In genomic region chr21:29382029-29382654, GRCh38 we compare ENCODE assay signal across 12 cellular contexts.
DNase-seq lines count a peak whose midpoint lies in the region; ATAC-seq and TF ChIP-seq lines count a peak whose summit lies in the region.
"Had no signal": no experiment of that assay in that cellular context is flagged by ENCODE, and none has a peak within 500 bp of the region (broad histone marks: within the 10 kb centered on the region; RNA-seq: fewer than 3 reads in every experiment).

No MANE protein-coding gene starts in this region.

- H3K27ac ChIP-seq in IMR-90 (ENCODE audit: insufficient read depth, low read length) (peak overlapping the region; percentile 62; the same call in 1 of the 2 replicates), mesendoderm (ENCODE audit: low read depth, low read length) (no peak overlapping the region)

- H3K79me1 ChIP-seq in IMR-90 (ENCODE audit: low read depth in 1 of 2, low read length in 2 of 2) (peaks cover 5 to 15% of the 10 kb centered on the region in 2 experiments; a peak in 2 of 4 replicates), mesendoderm (ENCODE audit: low read length) (no peaks in the 10 kb centered on the region)

- peak overlapping the region; percentile 89 for H3K14ac ChIP-seq in IMR-90 (replicated peaks; ENCODE audit: low read depth, low read length)

- H2BK5ac ChIP-seq in IMR-90 (ENCODE audit: low read depth, low read length, poor library complexity, severe bottlenecking), result peak overlapping the region; percentile 96
- no peak overlapping the region for H2BK5ac ChIP-seq in mesendoderm (ENCODE audit: low read length)

- BruUV-seq in IMR-90 (replicated peaks; lab: Mats Ljungman, UMichigan), result no TSS peak

- no peak overlapping the region for H3K4me3 ChIP-seq in IMR-90 (ENCODE audit: insufficient read depth, low read depth, low read length)
- no peak overlapping the region for H3K4me3 ChIP-seq in choroid plexus epithelial cell (ENCODE audit: low read depth, low read length)
- no peak overlapping the region for H3K4me3 ChIP-seq in mesendoderm (ENCODE audit: low read length)

- H3K18ac ChIP-seq in IMR-90 (ENCODE audit: low read depth, low read length), result peak overlapping the region; percentile 96; the same call in 1 of the 2 replicates
- no peak overlapping the region for H3K18ac ChIP-seq in mesendoderm (ENCODE audit: low read length)

- DNase-seq in AG20443 (ENCODE audit: low spot score) (peak; percentile 38), IMR-90 (peak; percentile 75), choroid plexus epithelial cell (ENCODE audit: low read depth) (peak; percentile 80), mesendoderm (peak; percentile 62), superior temporal gyrus (ENCODE audit: extremely low spot score) (no peak), NCI-H1694 (lab: John Stamatoyannopoulos, UW) (no peak)
- DNase-seq: activated CD8-positive, alpha-beta T cell treated with anti-CD3 and anti-CD28 coated beads for 36 hours; CD4-positive, CD25-positive, alpha-beta regulatory T cell; effector memory CD8-positive, alpha-beta T cell; NCI-H524 treated with DMSO at 0.1 percent for 48 hours had no signal

- H3K4me1 ChIP-seq in IMR-90 (ENCODE audit: control insufficient read depth, insufficient read depth, low read length) (peaks cover 15% of the 10 kb centered on the region), mesendoderm (ENCODE audit: control insufficient read depth, low read depth, low read length) (no peaks in the 10 kb centered on the region)

- no peaks in the 10 kb centered on the region for H3K79me2 ChIP-seq in mesendoderm (ENCODE audit: control insufficient read depth, insufficient read depth, low read length)

- peak; percentile 92 for ATAC-seq in IMR-90 (ENCODE audit: low read depth)
- ATAC-seq in GM18517 (IDR thresholded peaks at IDR 0.05; ENCODE audit: unreplicated experiment), result no peak
- no peak for ATAC-seq in GM18519 (IDR thresholded peaks at IDR 0.05; ENCODE audit: low FRiP score, unreplicated experiment)
- ATAC-seq: activated CD8-positive, alpha-beta T cell treated with anti-CD3 and anti-CD28 coated beads for 36 hours; effector memory CD8-positive, alpha-beta T cell had no signal

- TF ChIP-seq CTCF in IMR-90 (conservative IDR thresholded peaks at IDR 0.05; ENCODE audit: low read depth, low read length), result no peak
- TF ChIP-seq CTCF in choroid plexus epithelial cell (conservative IDR thresholded peaks at IDR 0.05; ENCODE audit: low read depth, low read length), result no peak

- H3K56ac ChIP-seq in IMR-90 (ENCODE audit: extremely low read depth, insufficient read depth, low read length) (peak overlapping the region; percentile 44; the same call in 1 of the 2 replicates), mesendoderm (ENCODE audit: low read length) (no peak overlapping the region)

- no peaks in the 10 kb centered on the region for H4K20me1 ChIP-seq in IMR-90 (ENCODE audit: insufficient read depth, low read length)

- H3K23ac ChIP-seq in IMR-90 (ENCODE audit: low read depth, low read length) (peak overlapping the region; percentile 70), mesendoderm (ENCODE audit: low read length) (no peak overlapping the region)

- H3K9me1 ChIP-seq in IMR-90 (ENCODE audit: insufficient read depth, low read length), result peaks cover 6% of the 10 kb centered on the region; the same call in 1 of the 2 replicates

- intact Hi-C loops in IMR-90 (cut with micrococcal nuclease), result loop anchor here (5.0 kb wide), 1 partner anchor 50 kb away; no protein-coding TSS in a partner anchor

- no peaks in the 10 kb centered on the region for H3K36me3 ChIP-seq in IMR-90 (ENCODE audit: control insufficient read depth, insufficient read depth, low read length)
- H3K36me3 ChIP-seq in mesendoderm (ENCODE audit: control insufficient read depth, insufficient read depth, low read length), result no peaks in the 10 kb centered on the region

- H2BK15ac ChIP-seq in IMR-90 (ENCODE audit: low read depth, low read length) (peak overlapping the region; percentile 99; the same call in 1 of the 3 replicates), mesendoderm (replicated peaks; ENCODE audit: low read depth) (no peak overlapping the region)

- H3K4me2 ChIP-seq in IMR-90 (ENCODE audit: low read depth, low read length) (peak overlapping the region; percentile 44; the same call in 1 of the 2 replicates), mesendoderm (ENCODE audit: low read length) (no peak overlapping the region)

- H3K9ac ChIP-seq in IMR-90 (ENCODE audit: low read depth, low read length) (no peak overlapping the region), mesendoderm (ENCODE audit: low read length) (no peak overlapping the region)

- dilution Hi-C loops in IMR-90 (cut with HindIII; ENCODE audit: low sequenced_read_pairs, unreplicated experiment), result no loop called here

- POLR2A ChIA-PET in IMR-90 (lab: Charles Lee; ENCODE audit: unreplicated experiment), result interaction anchor here (0.6 kb wide), 1 partner anchor 254 kb away, joined by 3 read pairs; no protein-coding TSS in a partner anchor

- H3K9me3 ChIP-seq in IMR-90 (ENCODE audit: control insufficient read depth, insufficient read depth, low read length), result no peaks in the 10 kb centered on the region

- no peak overlapping the region for H2AK5ac ChIP-seq in IMR-90 (ENCODE audit: low read depth, low read length)
- no peak overlapping the region for H2AK5ac ChIP-seq in mesendoderm (ENCODE audit: low read length)

- in situ Hi-C loops in IMR-90 (cut with MboI; ENCODE audit: low sequenced_read_pairs), result no loop called here

- no peak for TF ChIP-seq POLR2A in IMR-90 (IDR thresholded peaks at IDR 0.05; ENCODE audit: low read depth, low read length)

- H2BK120ac ChIP-seq in IMR-90 (ENCODE audit: low read depth, low read length) (peak overlapping the region; percentile 91), mesendoderm (ENCODE audit: low read depth, low read length) (no peak overlapping the region)

- CTCF ChIA-PET in IMR-90 (lab: Yijun Ruan, JAX), result interaction anchor here (0.7 to 1.0 kb wide), 2 partner anchors 171 to 218 kb away, joined by 3 to 4 read pairs; no protein-coding TSS in a partner anchor

- H4K5ac ChIP-seq in IMR-90 (ENCODE audit: low read depth, low read length) (peak overlapping the region; percentile 96; the same call in 1 of the 2 replicates), mesendoderm (ENCODE audit: low read length) (no peak overlapping the region)

- peak overlapping the region in 1 of 2 experiments; percentile 95; a peak in 3 of 4 replicates for H4K8ac ChIP-seq in IMR-90 (ENCODE audit: low read depth in 2 of 2, low read length in 2 of 2)
- H4K8ac ChIP-seq in mesendoderm (ENCODE audit: low read depth, low read length), result no peak overlapping the region

- no CpG with 5 or more reads among the region's 4 CpGs for WGBS in IMR-90 (ENCODE audit: extremely low coverage in 2 of 2, insufficient read length in 1 of 2), 2 experiments
- no CpG with 5 or more reads among the region's 4 CpGs for WGBS in mesendoderm (ENCODE audit: extremely low coverage, insufficient coverage, low lambda C conversion rate)

- H3K4ac ChIP-seq in IMR-90 (ENCODE audit: low read depth, low read length) (peak overlapping the region; percentile 96; the same call in 1 of the 2 replicates), mesendoderm (ENCODE audit: low read depth, low read length) (no peak overlapping the region)

- no peak overlapping the region for H2AK9ac ChIP-seq in IMR-90 (replicated peaks; ENCODE audit: low read depth, low read length, poor library complexity)

- no peak overlapping the region for H2AFZ ChIP-seq in IMR-90 (replicated peaks; ENCODE audit: low read length, poor library complexity)

- peak overlapping the region; percentile 92; the same call in 1 of the 2 replicates for H4K91ac ChIP-seq in IMR-90 (ENCODE audit: insufficient read depth, low read depth, low read length)

- TF ChIP-seq RAD21 in IMR-90 (IDR thresholded peaks at IDR 0.05; ENCODE audit: low read length), result no peak

- H2BK20ac ChIP-seq in IMR-90 (ENCODE audit: low read depth, low read length), result peak overlapping the region; percentile 89

- H3K27me3 ChIP-seq in IMR-90 (ENCODE audit: control insufficient read depth, insufficient read depth, low read length), result no peaks in the 10 kb centered on the region
- no peaks in the 10 kb centered on the region for H3K27me3 ChIP-seq in mesendoderm (ENCODE audit: insufficient read depth, low read length, poor library complexity)

TF ChIP-seq in IMR-90, 13 proteins besides CTCF, POLR2A, EP300 and RAD21:
- TF ChIP-seq FOS (IDR thresholded peaks at IDR 0.05; ENCODE audit: low read depth, low read length), result peak; percentile 43; the same call in 1 of the 2 replicates
- no peak for TF ChIP-seq MXI1 (IDR thresholded peaks at IDR 0.05; ENCODE audit: borderline replicate concordance, low read depth, low read length)

Comparison
In these comparisons a context has a peak if more than half of its experiments do, and no peak if none do; other contexts are left out.
1. DNase-seq: peak in AG20443 (single experiment), IMR-90 (single experiment), choroid plexus epithelial cell (single experiment) and mesendoderm (single experiment); none in superior temporal gyrus (single experiment) and NCI-H1694 (single experiment).